25 cellular contexts compared by ENCODE assay signal in genomic region chr13:88103824-88104223, GRCh38.
"Had no signal": no experiment of that assay in that cellular context is flagged by ENCODE, and none has a peak within 500 bp of the region (broad histone marks: within the 10 kb centered on the region; RNA-seq: fewer than 3 reads in every experiment).

No MANE protein-coding gene starts in this region.

- H3K36me3 Mint-ChIP-seq: activated CD4-positive, alpha-beta memory T cell treated with anti-CD3 and anti-CD28 coated beads for 36 hours; activated naive CD8-positive, alpha-beta T cell treated with anti-CD3 and anti-CD28 coated beads, Interleukin-2, amount 10 ng/mL, durations not matched to agents 7 days and 5 days; naive B cell had no signal

- H3K27ac ChIP-seq: body of pancreas, colonic mucosa, gastrocnemius medialis, left ventricle myocardium inferior, psoas muscle, skin epidermis had no signal

- H3K27ac Mint-ChIP-seq: activated B cell treated with CpG ODN at 0.5 μM for 24 hours; activated CD4-positive, alpha-beta memory T cell treated with anti-CD3 and anti-CD28 coated beads for 36 hours; activated naive CD8-positive, alpha-beta T cell treated with anti-CD3 and anti-CD28 coated beads, Interleukin-2, amount 10 ng/mL, durations not matched to agents 7 days and 5 days; activated T-helper 17 cell treated with anti-CD3 and anti-CD28 coated beads, Interleukin-2, amount 50 U/mL, for 72 hours; naive B cell had no signal

- H3K36me3 ChIP-seq: colonic mucosa, gastrocnemius medialis, left ventricle myocardium inferior had no signal

- H3K27me3 Mint-ChIP-seq: activated B cell treated with CpG ODN at 0.5 μM for 24 hours; activated CD4-positive, alpha-beta memory T cell treated with anti-CD3 and anti-CD28 coated beads for 36 hours; activated naive CD8-positive, alpha-beta T cell treated with anti-CD3 and anti-CD28 coated beads, Interleukin-2, amount 10 ng/mL, durations not matched to agents 7 days and 5 days; activated T-helper 17 cell treated with anti-CD3 and anti-CD28 coated beads, Interleukin-2, amount 50 U/mL, for 72 hours; central memory CD8-positive, alpha-beta T cell; naive B cell; stimulated activated naive CD8-positive, alpha-beta T cell treated with anti-CD3 and anti-CD28 coated beads, Interleukin-15, amount 100 ng/mL, for 72 hours had no signal

- H3K9me3 ChIP-seq: colonic mucosa, gastrocnemius medialis, mucosa of descending colon, psoas muscle had no signal

- H3K4me3 ChIP-seq: body of pancreas, colonic mucosa, gastrocnemius medialis, left ventricle myocardium inferior, mucosa of descending colon, psoas muscle, skin epidermis had no signal

- H3K27me3 ChIP-seq: body of pancreas, colonic mucosa, gastrocnemius medialis had no signal

- H3K4me1 ChIP-seq: body of pancreas, colonic mucosa, gastrocnemius medialis, left ventricle myocardium inferior, psoas muscle had no signal

- H3K4me3 Mint-ChIP-seq: activated B cell treated with CpG ODN at 0.5 μM for 24 hours; activated CD4-positive, alpha-beta memory T cell treated with anti-CD3 and anti-CD28 coated beads for 36 hours; activated naive CD8-positive, alpha-beta T cell treated with anti-CD3 and anti-CD28 coated beads, Interleukin-2, amount 10 ng/mL, durations not matched to agents 7 days and 5 days; activated T-helper 17 cell treated with anti-CD3 and anti-CD28 coated beads, Interleukin-2, amount 50 U/mL, for 72 hours; central memory CD8-positive, alpha-beta T cell; neural crest cell; stimulated activated naive CD8-positive, alpha-beta T cell treated with anti-CD3 and anti-CD28 coated beads, Interleukin-15, amount 100 ng/mL, for 72 hours had no signal

- DNase-seq: activated B cell treated with CpG ODN at 0.5 μM for 24 hours; activated CD4-positive, alpha-beta memory T cell treated with anti-CD3 and anti-CD28 coated beads for 36 hours; activated CD4-positive, alpha-beta T cell treated with anti-CD3 and anti-CD28 coated beads for 4 hours; activated naive CD4-positive, alpha-beta T cell; activated naive CD8-positive, alpha-beta T cell treated with anti-CD3 and anti-CD28 coated beads, Interleukin-2, amount 10 ng/mL, durations not matched to agents 7 days and 5 days; body of pancreas; colonic mucosa; erythroblast; gastrocnemius medialis; head of caudate nucleus; kidney; left ventricle myocardium inferior; mammary epithelial cell; mucosa of descending colon; naive B cell; psoas muscle; stimulated activated CD4-positive, alpha-beta T cell treated with anti-CD3 and anti-CD28 coated beads, Interleukin-15, amount 100 ng/mL, for 24 hours; stimulated activated CD4-positive, alpha-beta T cell treated with anti-CD3 and anti-CD28 coated beads, Interleukin-2, amount 100 ng/mL, for 48 hours; stimulated activated naive CD8-positive, alpha-beta T cell treated with anti-CD3 and anti-CD28 coated beads, Interleukin-15, amount 100 ng/mL, for 72 hours; T-helper 1 cell; T-helper 9 cell had no signal

- H3K4me1 Mint-ChIP-seq: activated B cell treated with CpG ODN at 0.5 μM for 24 hours; activated naive CD8-positive, alpha-beta T cell treated with anti-CD3 and anti-CD28 coated beads, Interleukin-2, amount 10 ng/mL, durations not matched to agents 7 days and 5 days; activated T-helper 17 cell treated with anti-CD3 and anti-CD28 coated beads, Interleukin-2, amount 50 U/mL, for 72 hours; central memory CD8-positive, alpha-beta T cell; stimulated activated naive CD8-positive, alpha-beta T cell treated with anti-CD3 and anti-CD28 coated beads, Interleukin-15, amount 100 ng/mL, for 72 hours had no signal
